11 cellular contexts compared by ENCODE assay signal in the genomic region with DNA sequence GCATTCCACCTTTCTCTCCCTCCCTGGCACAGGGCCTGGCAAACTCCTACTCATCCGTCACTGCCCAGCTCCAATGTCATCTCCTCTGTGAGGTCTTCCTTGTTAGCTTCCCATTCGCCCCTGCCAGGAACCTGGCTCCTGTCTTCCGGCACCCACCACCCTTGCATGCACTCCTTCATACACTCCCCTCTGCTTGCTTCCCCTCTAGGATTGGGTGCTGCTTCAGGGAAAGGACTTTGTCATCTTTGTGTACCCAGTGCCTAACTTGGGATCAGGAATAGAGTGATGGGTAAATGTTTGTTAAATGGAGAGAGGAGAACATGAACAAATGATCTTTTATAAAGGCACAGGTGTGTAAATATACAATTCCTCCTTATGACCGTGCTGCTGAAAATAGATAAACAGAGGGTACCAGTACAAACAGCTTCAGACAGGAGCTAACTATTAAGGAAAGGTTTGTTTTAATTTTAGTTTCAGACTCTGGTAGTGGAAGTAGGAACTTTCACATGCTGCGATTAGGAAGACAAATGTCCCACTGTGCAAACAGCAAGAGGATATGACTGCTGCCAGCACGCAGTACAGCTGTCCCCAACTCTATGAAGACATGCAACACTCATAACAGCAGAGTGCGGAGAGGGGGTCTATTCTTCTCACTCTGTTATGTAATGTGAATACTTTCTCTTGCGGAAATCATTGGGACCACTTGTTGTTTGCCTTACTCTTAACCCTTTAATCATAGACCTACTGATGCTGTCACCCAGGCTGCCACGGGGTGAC.
DNase-seq lines count a peak whose midpoint lies in the region; ATAC-seq, FAIRE-seq and TF ChIP-seq lines count a peak whose summit lies in the region.
"Had no signal": no experiment of that assay in that cellular context is flagged by ENCODE, and none has a peak within 500 bp of the region (broad histone marks: within the 10 kb centered on the region; RNA-seq: fewer than 3 reads in every experiment).

No MANE protein-coding gene starts in this region.

- H3K27me3 ChIP-seq in small intestine (ENCODE audit: control insufficient read depth in 2 of 2, insufficient read depth in 2 of 2, low read length in 2 of 2) = no peaks in the 10 kb centered on the region
- H3K27me3 ChIP-seq: gastrocnemius medialis, testis had no signal

- 46 to 58% (median 54%) methylated on average over 9 of the region's 9 CpGs for WGBS in small intestine, 3 donors

- no peak for FAIRE-seq in small intestine (lab: Jason Lieb, UNC)
- no peak for FAIRE-seq in HTR-8/SVneo (lab: Jason Lieb, UNC)
- FAIRE-seq: A549 had no signal

- H3K4me3 ChIP-seq in small intestine (ENCODE audit: low read depth in 1 of 2, low read length in 2 of 2) = no peak overlapping the region
- H3K4me3 ChIP-seq: A549, gastrocnemius medialis, testis had no signal

- DNase-seq in NCI-H2107 treated with DMSO at 0.1 percent for 48 hours (lab: John Stamatoyannopoulos, UW; ENCODE audit: unreplicated experiment) (peak; percentile 76), NCI-H2107 (lab: John Stamatoyannopoulos, UW) (no peak), NCI-H2029 (lab: John Stamatoyannopoulos, UW) (peak; percentile 85), caudate nucleus (lab: John Stamatoyannopoulos, UW) (peak in 14 of 61 donors; percentile 6 to 49 (median 14)), small intestine (peak; percentile 28), erythroblast (lab: John Stamatoyannopoulos, UW) (no peak), HTR-8/SVneo (ENCODE audit: insufficient read length, low spot score) (no peak)
- DNase-seq: gastrocnemius medialis, testis had no signal

- H3K9me3 ChIP-seq in small intestine (ENCODE audit: control insufficient read depth, low read depth) = no peaks in the 10 kb centered on the region
- H3K9me3 ChIP-seq: A549, gastrocnemius medialis, testis had no signal

- H3K36me3 ChIP-seq in small intestine (ENCODE audit: control insufficient read depth in 2 of 2, insufficient read depth in 2 of 2, low read length in 2 of 2) = no peaks in the 10 kb centered on the region
- H3K36me3 ChIP-seq: gastrocnemius medialis had no signal

- no peak for TF ChIP-seq POLR2A in erythroblast (IDR thresholded peaks at IDR 0.05; ENCODE audit: low read length)

- no peak for ATAC-seq in HG02763 (IDR thresholded peaks at IDR 0.05; ENCODE audit: unreplicated experiment)
- ATAC-seq: A549, gastrocnemius medialis had no signal

- peak overlapping the region; percentile 67 for H3K27ac ChIP-seq in caudate nucleus (ENCODE audit: low read depth, low read length)
- H3K27ac ChIP-seq in small intestine (ENCODE audit: low read depth in 1 of 2, low read length in 1 of 2) = peak overlapping the region; percentile 3 to 47
- H3K27ac ChIP-seq: A549, gastrocnemius medialis, testis had no signal

- H3K4me1 ChIP-seq in small intestine (ENCODE audit: control insufficient read depth in 2 of 2, insufficient read depth in 1 of 2, low read depth in 1 of 2, low read length in 1 of 2) = no peaks in the 10 kb centered on the region
- H3K4me1 ChIP-seq: A549, gastrocnemius medialis, testis had no signal

Comparison
In these comparisons a context has a peak if more than half of its experiments do, and no peak if none do; other contexts are left out.
1. DNase-seq: peak in NCI-H2107 treated with DMSO at 0.1 percent for 48 hours (single experiment), NCI-H2029 (single experiment) and small intestine (single experiment); none in NCI-H2107 (single experiment), erythroblast (0 of 2) and HTR-8/SVneo (single experiment).